8 cellular contexts compared by ENCODE assay signal in the genomic region with DNA sequence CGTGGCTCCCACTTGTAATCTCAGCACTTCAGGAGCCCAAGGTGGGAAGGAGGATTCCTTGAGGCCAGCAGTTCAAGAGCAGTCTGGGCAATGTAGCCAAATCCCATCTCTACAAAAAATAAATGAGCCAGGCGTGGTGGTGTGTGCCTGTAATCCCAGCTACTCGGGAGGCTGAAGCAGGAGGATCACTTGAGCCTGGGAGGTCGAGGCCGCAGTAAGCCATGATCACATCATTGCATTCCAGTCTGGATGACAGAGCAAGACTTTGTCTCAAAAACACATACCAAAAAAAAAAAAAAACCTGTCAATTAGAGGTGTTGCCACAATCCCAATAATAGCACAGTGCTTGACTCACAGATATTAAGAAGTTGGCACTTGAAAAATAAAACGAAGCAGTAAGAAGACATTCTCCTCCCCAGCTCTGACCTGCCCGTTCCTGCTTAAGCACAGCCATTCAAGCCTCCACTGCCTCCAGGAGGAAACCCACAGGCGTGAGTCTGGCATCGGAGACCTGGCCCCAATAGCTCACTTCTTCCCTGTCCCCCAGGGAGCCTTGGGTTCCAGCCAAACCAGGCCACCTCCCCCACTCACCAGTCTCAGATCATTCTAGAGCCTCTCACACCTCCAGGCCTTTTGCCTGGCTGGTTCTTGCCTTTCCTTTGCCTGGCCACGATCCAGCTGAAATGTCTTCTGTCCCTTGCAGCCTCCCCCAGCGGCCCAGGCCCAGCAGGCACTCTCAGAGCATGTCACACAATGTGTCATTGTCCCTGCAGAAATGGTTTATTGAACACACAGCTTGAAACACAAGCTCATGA. TPM values are rescaled to one million over a fixed set of nuclear protein-coding genes. Genes with fewer than 3 reads are reported as not detected.
DNase-seq lines count a peak whose midpoint lies in the region; ATAC-seq and TF ChIP-seq lines count a peak whose summit lies in the region.

No MANE protein-coding gene starts in this region.

- DNase-seq in HT1080 (ENCODE audit: low read depth) (peak; percentile 37), SK-N-MC (ENCODE audit: low read depth, low spot score) (peak; percentile 18), Right ventricle myocardium superior (no peak), sigmoid colon (peak; percentile 66), activated gamma-delta T cell (lab: John Stamatoyannopoulos, UW) (no peak)
- no peak for DNase-seq in effector memory CD8-positive, alpha-beta T cell

- intact Hi-C loops in Right ventricle myocardium superior (cut with DNase I) (no loop called here), sigmoid colon (cut with DNase I) (no loop called here)

- H3K27ac ChIP-seq in SK-N-MC (peak overlapping the region; percentile 87), sigmoid colon (peak overlapping the region; percentile 73 to 79 (median 76))

- no peaks in the 10 kb centered on the region for H3K36me3 ChIP-seq in SK-N-MC (ENCODE audit: insufficient read depth, low read length)
- no peaks in the 10 kb centered on the region for H3K36me3 ChIP-seq in sigmoid colon

- no peak overlapping the region for H3K9ac ChIP-seq in SK-N-MC (ENCODE audit: insufficient read length)

- TF ChIP-seq EP300 in sigmoid colon (IDR thresholded peaks at IDR 0.05) = no peak

- peaks cover 0 to 18% (median 5%) of the 10 kb centered on the region in 4 donors for H3K4me1 ChIP-seq in sigmoid colon

- H3K4me1 Mint-ChIP-seq in effector memory CD8-positive, alpha-beta T cell (ENCODE audit: low read depth in 2 of 2) = peaks cover 0 to 4% of the 10 kb centered on the region in 2 donors

- H3K4me3 ChIP-seq in SK-N-MC = peak overlapping the region; percentile 47; the same call in 1 of the 2 replicates
- no peak overlapping the region for H3K4me3 ChIP-seq in sigmoid colon

- H3K9me3 Mint-ChIP-seq in effector memory CD8-positive, alpha-beta T cell = no peaks in the 10 kb centered on the region

- H3K27me3 Mint-ChIP-seq in effector memory CD8-positive, alpha-beta T cell = no peaks in the 10 kb centered on the region

- no peaks in the 10 kb centered on the region for H3K9me3 ChIP-seq in SK-N-MC (ENCODE audit: low read depth, low read length)
- H3K9me3 ChIP-seq in sigmoid colon = no peaks in the 10 kb centered on the region

- peak overlapping the region in 1 of 2 donors; percentile 20 for H3K27ac Mint-ChIP-seq in effector memory CD8-positive, alpha-beta T cell

- no peaks in the 10 kb centered on the region for H3K27me3 ChIP-seq in sigmoid colon

- ATAC-seq in Right ventricle myocardium superior (ENCODE audit: poor library complexity) = peak; percentile 58
- ATAC-seq in HG03432 (IDR thresholded peaks at IDR 0.05; ENCODE audit: unreplicated experiment) = no peak
- no peak for ATAC-seq in HG03442 (IDR thresholded peaks at IDR 0.05; ENCODE audit: unreplicated experiment)
- ATAC-seq in effector memory CD8-positive, alpha-beta T cell (replicated peaks) = no peak

- no peak for TF ChIP-seq CTCF in sigmoid colon (IDR thresholded peaks at IDR 0.05)

- no peaks in the 10 kb centered on the region for H3K36me3 Mint-ChIP-seq in effector memory CD8-positive, alpha-beta T cell (ENCODE audit: insufficient read depth)

- H3K4me3 Mint-ChIP-seq in effector memory CD8-positive, alpha-beta T cell = no peak overlapping the region

- TF ChIP-seq POLR2A in sigmoid colon (IDR thresholded peaks at IDR 0.05) = no peak

- WGBS in sigmoid colon, 2 donors = 57 to 73% methylated on average over 11 of the region's 11 CpGs

RNA-seq across cellular contexts. Expression of gene GTF2I, which starts 45.3 kb away (rescaled TPM):
- total RNA-seq in HT1080 (2014; rRNA removed; shearing (Covaris generic)) = 94.4 and 205 TPM in 2 replicates
- 64.5 and 75.6 TPM in 2 replicates for polyA plus RNA-seq in HT1080 (2015; cell fraction: cytosol; rRNA removed)
- polyA plus RNA-seq in HT1080 (2015; cell fraction: nucleus; rRNA removed) = 301 and 363 TPM in 2 replicates
- total RNA-seq in Right ventricle myocardium superior (117 TPM), sigmoid colon (100 to 1,000 TPM; 113 to 181 (median 142) TPM)
- 10 to 100 TPM in 2 of 3 donors, 1 to 10 TPM in 1; 9.6 to 40.0 (median 26.4) TPM for polyA plus RNA-seq in sigmoid colon

Comparison
In these comparisons a context has a peak if more than half of its experiments do, and no peak if none do; other contexts are left out.
1. DNase-seq: peak in HT1080 (single experiment), SK-N-MC (single experiment) and sigmoid colon (single experiment); none in Right ventricle myocardium superior (single experiment), activated gamma-delta T cell (single experiment) and effector memory CD8-positive, alpha-beta T cell (0 of 3).